Comparison of ENCODE assay signal across 8 cellular contexts in the genomic region with DNA sequence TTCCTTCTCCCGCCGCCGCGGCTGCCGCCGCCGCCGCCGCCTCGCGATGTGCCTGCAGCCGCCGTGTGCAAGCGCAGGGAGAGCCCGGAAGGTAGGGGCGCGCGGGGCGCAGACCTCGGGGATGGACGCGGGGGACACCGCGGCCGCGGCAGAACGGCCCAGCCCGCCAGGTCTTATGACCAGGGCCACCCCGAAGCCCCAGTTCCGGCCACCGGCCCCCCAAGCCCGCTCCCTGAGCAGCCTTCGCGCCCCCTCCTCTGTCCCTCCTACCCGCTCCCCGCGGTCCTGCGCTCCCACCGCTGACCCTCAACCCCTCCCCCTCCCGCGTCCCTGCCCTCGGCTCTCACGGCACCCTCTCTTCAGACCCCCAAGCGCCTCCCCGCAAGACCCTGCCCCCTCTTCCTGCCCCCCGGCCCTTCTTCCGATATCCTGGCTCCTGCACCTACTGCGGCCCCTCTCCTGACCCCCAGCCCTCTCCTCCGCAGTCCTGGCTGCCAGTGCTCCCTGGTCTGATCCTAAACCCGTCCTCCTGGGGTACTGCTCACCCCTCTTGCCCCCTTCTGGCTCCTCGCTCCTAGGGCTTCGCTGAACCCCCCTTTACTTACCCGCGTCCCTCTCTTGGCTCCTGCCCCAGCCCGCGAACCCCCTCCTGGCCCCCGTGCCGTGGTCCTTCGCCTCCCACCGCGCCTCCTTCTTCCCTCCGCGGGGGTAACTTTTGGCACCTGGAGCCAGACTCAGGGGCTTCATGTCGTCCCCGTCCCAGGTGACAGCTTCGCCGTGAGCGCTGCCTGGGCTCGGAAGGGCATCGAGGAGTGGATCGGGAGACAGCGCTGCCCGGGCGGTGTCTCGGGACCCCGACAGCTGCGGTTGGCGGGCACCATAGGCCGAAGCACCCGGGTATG. TPM values are rescaled to one million over a fixed set of nuclear protein-coding genes. Genes with fewer than 3 reads are reported as not detected.
DNase-seq lines count a peak whose midpoint lies in the region; ATAC-seq and TF ChIP-seq lines count a peak whose summit lies in the region.

No MANE protein-coding gene starts in this region.

- WGBS in right cardiac atrium: 14% methylated on average over 80 of the region's 80 CpGs

- no peaks in the 10 kb centered on the region for H3K9me3 Mint-ChIP-seq in activated T-cell treated with anti-CD3 and anti-CD28 coated beads, Interleukin-2, amount 50 U/mL, for 4 hours

- peaks cover 31% of the 10 kb centered on the region for H3K27me3 ChIP-seq in BJ (ENCODE audit: control insufficient read depth, insufficient read depth, low read length)
- H3K27me3 ChIP-seq in right cardiac atrium (ENCODE audit: control insufficient read depth, insufficient read depth): no peaks in the 10 kb centered on the region

- POLR2A ChIA-PET in BJ (lab: Charles Lee): no interaction called here

- peak overlapping the region; percentile 73 for H3K4me3 Mint-ChIP-seq in activated T-cell treated with anti-CD3 and anti-CD28 coated beads, Interleukin-2, amount 50 U/mL, for 4 hours

- no peaks in the 10 kb centered on the region for H3K4me1 ChIP-seq in right cardiac atrium (ENCODE audit: control insufficient read depth, insufficient read depth, low read length)

- no peak for TF ChIP-seq CTCF in BJ (IDR thresholded peaks at IDR 0.05; ENCODE audit: insufficient read depth, low read depth, low read length)

- peaks cover 2% of the 10 kb centered on the region for H3K27me3 Mint-ChIP-seq in activated T-cell treated with anti-CD3 and anti-CD28 coated beads, Interleukin-2, amount 50 U/mL, for 4 hours (ENCODE audit: low read depth)

- CTCF ChIA-PET in BJ (lab: Yijun Ruan, JAX): interaction anchor here (1.2 kb wide), 1 partner anchor 256 kb away, joined by 3 read pairs; no protein-coding TSS in a partner anchor

- ATAC-seq in GM19452 (IDR thresholded peaks at IDR 0.05; ENCODE audit: unreplicated experiment) (peak; percentile 47), HG03520 (IDR thresholded peaks at IDR 0.05; ENCODE audit: unreplicated experiment) (peak; percentile 44), right cardiac atrium (peak; percentile 23 to 30)
- ATAC-seq in activated T-cell treated with anti-CD3 and anti-CD28 coated beads, Interleukin-2, amount 50 U/mL, for 4 hours: peak; percentile 48 to 52

- intact Hi-C loops in right cardiac atrium (cut with DNase I): no loop called here

- no peaks in the 10 kb centered on the region for H3K9me3 ChIP-seq in right cardiac atrium (ENCODE audit: control insufficient read depth, low read length)

- no peaks in the 10 kb centered on the region for H3K36me3 ChIP-seq in BJ (ENCODE audit: control insufficient read depth, insufficient read depth, low read length)

- H3K4me3 ChIP-seq in BJ (ENCODE audit: low read depth, low read length) (peak overlapping the region; percentile 56), right cardiac atrium (ENCODE audit: low read length) (peak overlapping the region; percentile 89), skin epidermis (peak overlapping the region; percentile 58 to 79 (median 76))

- DNase-seq in BJ (ENCODE audit: low read depth) (no peak), right cardiac atrium (peak in 1 of 3 donors; percentile 67), AG08396 (ENCODE audit: low spot score) (no peak), mesenteric fat pad (ENCODE audit: low spot score) (no peak)
- peak; percentile 29 for DNase-seq in activated T-cell treated with anti-CD3 and anti-CD28 coated beads, Interleukin-2, amount 50 U/mL, for 4 hours

- H3K36me3 Mint-ChIP-seq in activated T-cell treated with anti-CD3 and anti-CD28 coated beads, Interleukin-2, amount 50 U/mL, for 4 hours (ENCODE audit: insufficient read depth): peaks cover under 1% of the 10 kb centered on the region

- H3K27ac ChIP-seq in right cardiac atrium (ENCODE audit: low read length) (no peak overlapping the region), skin epidermis (peak overlapping the region in 19 of 21 experiments; percentile 16 to 79 (median 60))

- H3K4me1 Mint-ChIP-seq in activated T-cell treated with anti-CD3 and anti-CD28 coated beads, Interleukin-2, amount 50 U/mL, for 4 hours (ENCODE audit: low read depth): peaks cover 23% of the 10 kb centered on the region

RNA-seq across cellular contexts. Expression of gene NKD1, which starts 0.7 kb away (rescaled TPM):
- polyA plus RNA-seq in BJ (2011; rRNA removed) (0.05 and 0.11 TPM in 2 replicates), right cardiac atrium (0.68 TPM)
- under 0.01 and 0.05 TPM in 2 replicates for polyA minus RNA-seq in BJ (2011; rRNA and poly(A)+ RNA removed)
- 1 to 10 TPM; 1.2 to 2.8 (median 1.6) TPM for total RNA-seq in activated T-cell treated with anti-CD3 and anti-CD28 coated beads, Interleukin-2, amount 50 U/mL, for 4 hours
- total RNA-seq in right cardiac atrium (1 to 10 TPM; 1.1 to 3.2 (median 2.1) TPM), mesenteric fat pad (2.4 TPM)
